In genomic region chr7:151876899-151877777, GRCh38 we compare ENCODE assay signal across 7 cellular contexts.
A peak's percentile ranks its signal among the peaks of the same experiment; 100 is the strongest.
DNase-seq lines count a peak whose midpoint lies in the region; ATAC-seq and FAIRE-seq lines count a peak whose summit lies in the region.

PRKAG2 (minus strand) TSS chr7:151877115; CDS start chr7:151876620, 495 bp downstream.

- FAIRE-seq in GM18507 (lab: Jason Lieb, UNC): no peak

- DNase-seq in GM18507 (ENCODE audit: extremely low spot score, insufficient read length, low read depth): peak; percentile 38
- peak; percentile 33 for DNase-seq in NCI-H446 treated with DMSO at 0.1 percent for 48 hours (lab: John Stamatoyannopoulos, UW)
- peak; percentile 87 for DNase-seq in activated CD8-positive, alpha-beta memory T cell treated with anti-CD3 and anti-CD28 coated beads, Interleukin-2, amount 50 U/mL, for 48 hours
- peak; percentile 52 for DNase-seq in epidermal melanocyte (ENCODE audit: insufficient read length, low spot score)
- peak; percentile 79 for DNase-seq in stimulated activated CD8-positive, alpha-beta memory T cell treated with anti-CD3 and anti-CD28 coated beads, Interleukin-4, amount 100 ng/mL, for 48 hours

- H3K27ac ChIP-seq in muscle layer of duodenum (ENCODE audit: low read length): peak within 1 kb of the TSS; percentile 87

- ATAC-seq in HG02943 (IDR thresholded peaks at IDR 0.05; ENCODE audit: low read depth, unreplicated experiment): peak; percentile 67

- no peaks in the 10 kb centered on the region for H3K27me3 ChIP-seq in muscle layer of duodenum (ENCODE audit: low read depth, low read length)

- H3K36me3 ChIP-seq in muscle layer of duodenum (ENCODE audit: control insufficient read depth in 1 of 2, insufficient read depth in 2 of 2, low read length in 2 of 2): no peaks in the 10 kb centered on the region

- no peaks in the 10 kb centered on the region for H3K9me3 ChIP-seq in muscle layer of duodenum (ENCODE audit: control insufficient read depth in 1 of 2, low read length in 2 of 2)

- H3K4me3 ChIP-seq in muscle layer of duodenum (ENCODE audit: low read depth in 1 of 2, low read length in 2 of 2): peak within 1 kb of the TSS; percentile 90 to 93

- H3K4me1 ChIP-seq in muscle layer of duodenum (ENCODE audit: control insufficient read depth in 1 of 2, insufficient read depth in 2 of 2, low read length in 2 of 2): peaks cover 0 to 18% of the 10 kb centered on the region in 2 donors

Comparison
In these comparisons a context has a peak if more than half of its experiments do, and no peak if none do; other contexts are left out.
1. Peak in every context shown above with its lines: DNase-seq, ATAC-seq, H3K4me3 ChIP-seq and H3K27ac ChIP-seq.
2. DNase-seq: peak in every context shown above with its lines; median percentile 87 in activated CD8-positive, alpha-beta memory T cell treated with anti-CD3 and anti-CD28 coated beads, Interleukin-2, amount 50 U/mL, for 48 hours; 79 in stimulated activated CD8-positive, alpha-beta memory T cell treated with anti-CD3 and anti-CD28 coated beads, Interleukin-4, amount 100 ng/mL, for 48 hours; 52 in epidermal melanocyte; 38 in GM18507; 33 in NCI-H446 treated with DMSO at 0.1 percent for 48 hours.